Comparison of ENCODE assay signal across 22 cellular contexts in genomic region chr16:79229371-79229770, GRCh38.
"Had no signal": no experiment of that assay in that cellular context is flagged by ENCODE, and none has a peak within 500 bp of the region (broad histone marks: within the 10 kb centered on the region; RNA-seq: fewer than 3 reads in every experiment).

No MANE protein-coding gene starts in this region.

- H3K27me3 ChIP-seq: esophagus muscularis mucosa, gastroesophageal sphincter, heart left ventricle, neural progenitor cell, stomach had no signal

- H3K4me1 ChIP-seq: esophagus muscularis mucosa, gastroesophageal sphincter, heart left ventricle, neural progenitor cell, parathyroid adenoma, prostate gland, stomach had no signal

- H3K27me3 Mint-ChIP-seq: effector memory CD8-positive, alpha-beta T cell had no signal

- H3K4me1 Mint-ChIP-seq: naive thymus-derived CD8-positive, alpha-beta T cell; neural progenitor cell had no signal

- H3K36me3 ChIP-seq: esophagus muscularis mucosa, gastroesophageal sphincter, heart left ventricle, neural progenitor cell, prostate gland, stomach had no signal

- H3K4me3 Mint-ChIP-seq: effector memory CD8-positive, alpha-beta T cell; naive thymus-derived CD8-positive, alpha-beta T cell; neural progenitor cell; type B pancreatic cell had no signal

- H3K27ac ChIP-seq: epithelial cell of prostate, esophagus muscularis mucosa, gastroesophageal sphincter, heart left ventricle, neural progenitor cell, parathyroid adenoma, skin epidermis, stomach had no signal

- H3K36me3 Mint-ChIP-seq: neural progenitor cell, type B pancreatic cell had no signal

- H3K9me3 ChIP-seq: esophagus muscularis mucosa, gastroesophageal sphincter, prostate gland, stomach had no signal

- H3K9me3 Mint-ChIP-seq: effector memory CD8-positive, alpha-beta T cell had no signal

- H3K27ac Mint-ChIP-seq: naive thymus-derived CD8-positive, alpha-beta T cell; neural progenitor cell; type B pancreatic cell had no signal

- H3K4me3 ChIP-seq: esophagus muscularis mucosa, gastroesophageal sphincter, heart left ventricle, neural progenitor cell, skin epidermis, stomach had no signal

- ATAC-seq: effector memory CD8-positive, alpha-beta T cell; gastroesophageal sphincter; heart left ventricle; left colon; naive thymus-derived CD8-positive, alpha-beta T cell; sciatic nerve had no signal

- DNase-seq: effector memory CD8-positive, alpha-beta T cell; heart left ventricle; hippocampal formation; left colon; mesendoderm; naive thymus-derived CD8-positive, alpha-beta T cell; nucleus accumbens; retina; stimulated activated CD4-positive, alpha-beta T cell treated with anti-CD3 and anti-CD28 coated beads, Interleukin-2, amount 100 ng/mL, for 24 hours; stimulated activated CD4-positive, alpha-beta T cell treated with anti-CD3 and anti-CD28 coated beads, Interleukin-4, amount 100 ng/mL, for 4 hours; stimulated activated naive CD4-positive, alpha-beta T cell; stomach; substantia nigra had no signal
